Comparison of ENCODE assay signal across 11 cellular contexts in the genomic region with DNA sequence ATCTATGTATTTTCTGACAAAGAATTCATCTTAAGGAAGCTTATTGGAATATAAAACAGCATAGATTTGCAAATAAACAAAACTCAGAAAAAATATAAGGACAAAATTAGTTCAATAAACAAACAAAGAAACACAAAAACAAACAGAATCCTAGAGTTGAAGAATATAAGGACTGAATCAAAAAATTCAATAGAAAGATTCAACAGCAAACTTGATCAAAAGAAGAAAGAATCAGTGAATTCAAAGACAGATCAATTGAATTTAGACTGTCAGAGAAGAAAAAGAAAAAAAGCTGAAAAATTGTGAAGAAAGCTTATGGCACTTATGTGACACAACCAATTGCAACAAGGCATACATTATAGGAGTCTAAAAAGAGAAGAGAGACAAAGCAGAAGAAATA.
"Had no signal": no experiment of that assay in that cellular context is flagged by ENCODE, and none has a peak within 500 bp of the region (broad histone marks: within the 10 kb centered on the region; RNA-seq: fewer than 3 reads in every experiment).

No MANE protein-coding gene starts in this region.

- DNase-seq: H9, HCEC 1CT, HFFc6, IMR-90, Karpas-422, KBM-7 had no signal

- H3K4me2 ChIP-seq: GM23338, KMS-11 had no signal

- H3K9ac ChIP-seq: KMS-11 had no signal

- H3K4me3 ChIP-seq: GM23338 had no signal

- FAIRE-seq: H1, H54, HTR-8/SVneo had no signal

- H3K27ac ChIP-seq: KMS-11 had no signal

- ATAC-seq: GM23338 had no signal
